ENCODE assay signal across 1 cellular context in genomic region chr16:3305109-3306068, GRCh38.
TF ChIP-seq lines count a peak whose summit lies in the region.

A gene with protein sequence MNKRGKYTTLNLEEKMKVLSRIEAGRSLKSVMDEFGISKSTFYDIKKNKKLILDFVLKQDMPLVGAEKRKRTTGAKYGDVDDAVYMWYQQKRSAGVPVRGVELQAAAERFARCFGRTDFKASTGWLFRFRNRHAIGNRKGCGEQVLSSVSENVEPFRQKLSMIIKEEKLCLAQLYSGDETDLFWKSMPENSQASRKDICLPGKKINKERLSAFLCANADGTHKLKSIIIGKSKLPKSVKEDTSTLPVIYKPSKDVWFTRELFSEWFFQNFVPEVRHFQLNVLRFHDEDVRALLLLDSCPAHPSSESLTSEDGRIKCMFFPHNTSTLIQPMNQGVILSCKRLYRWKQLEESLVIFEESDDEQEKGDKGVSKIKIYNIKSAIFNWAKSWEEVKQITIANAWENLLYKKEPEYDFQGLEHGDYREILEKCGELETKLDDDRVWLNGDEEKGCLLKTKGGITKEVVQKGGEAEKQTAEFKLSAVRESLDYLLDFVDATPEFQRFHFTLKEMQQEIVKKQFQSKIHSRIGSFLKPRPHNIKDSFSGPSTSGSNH (minus strand): TSS chr16:3305430. CDS start chr16:3300614, 4,816 bp downstream.
Gene ZNF75A, plus strand, starts transcription at chr16:3305497. Its CDS starts 2,932 bp downstream, at chr16:3308429.

TF ChIP-seq in K562, 482 proteins besides CTCF, POLR2A, EP300 and RAD21 (continued from another document and continues in another):
- TF ChIP-seq RCOR1 (IDR thresholded peaks at IDR 0.05; ENCODE audit: borderline replicate concordance in 1 of 2, low read depth in 2 of 2, low read length in 2 of 2) (no peak), ZNF75A (CRISPR knock-in tag; IDR thresholded peaks at IDR 0.05) (0 out of 2 replicates have a peak, but pooled peaks have one; percentile 14), FIP1L1 (IDR thresholded peaks at IDR 0.05; ENCODE audit: low read depth, low read length, poor library complexity, severe bottlenecking) (peak; percentile 20), ZNF224 (CRISPR knock-in tag; IDR thresholded peaks at IDR 0.05) (no peak; the same call in 1 of the 2 replicates), PURB (CRISPR knock-in tag; IDR thresholded peaks at IDR 0.05; ENCODE audit: low read depth) (no peak), UBTF (IDR thresholded peaks at IDR 0.05; ENCODE audit: borderline replicate concordance in 1 of 2, low read depth in 2 of 2, low read length in 2 of 2) (no peak; a peak in 1 of 4 replicates), MAFG (tag; conservative IDR thresholded peaks at IDR 0.05) (no peak), CAMTA2 (CRISPR knock-in tag; conservative IDR thresholded peaks at IDR 0.05) (no peak), ARID1B (IDR thresholded peaks at IDR 0.05) (no peak), TFAP4 (CRISPR knock-in tag; IDR thresholded peaks at IDR 0.05; ENCODE audit: borderline replicate concordance) (peak; percentile 87), TAL1 (IDR thresholded peaks at IDR 0.05) (no peak), HSF4 (CRISPR knock-in tag; IDR thresholded peaks at IDR 0.05; ENCODE audit: borderline replicate concordance) (no peak), E2F3 (CRISPR knock-in tag; IDR thresholded peaks at IDR 0.05) (0 out of 2 replicates have a peak, but pooled peaks have one; percentile 61), HDAC6 (IDR thresholded peaks at IDR 0.05; ENCODE audit: low read depth, low read length) (no peak), PRMT5 (CRISPR knock-in tag; IDR thresholded peaks at IDR 0.05) (0 out of 2 replicates have a peak, but pooled peaks have one; percentile 50), ZNF639 (CRISPR knock-in tag; conservative IDR thresholded peaks at IDR 0.05 in 1 of 2, IDR thresholded peaks at IDR 0.05 in 1 of 2) (peak in 1 of 2 experiments; percentile 42; a peak in 1 of 4 replicates), NCOA2 (IDR thresholded peaks at IDR 0.05; ENCODE audit: partially characterized antibody in 2 of 2) (no peak), SLC30A9 (CRISPR knock-in tag; IDR thresholded peaks at IDR 0.05) (no peak), ZNF644 (tag; IDR thresholded peaks at IDR 0.05; ENCODE audit: low read depth) (peak; percentile 83; the same call in 1 of the 2 replicates), ZNF444 (CRISPR knock-in tag; IDR thresholded peaks at IDR 0.05) (no peak), DIDO1 (tag; IDR thresholded peaks at IDR 0.05; ENCODE audit: low read depth) (no peak), BRCA1 (IDR thresholded peaks at IDR 0.05) (no peak), BRCA1 (CRISPR knock-in tag; IDR thresholded peaks at IDR 0.05) (0 out of 2 replicates have a peak, but pooled peaks have one; percentile 34), MTA1 (IDR thresholded peaks at IDR 0.05; ENCODE audit: borderline replicate concordance) (no peak), MTF1 (CRISPR knock-in tag; IDR thresholded peaks at IDR 0.05; ENCODE audit: borderline replicate concordance) (no peak), FOXK1 (CRISPR knock-in tag; IDR thresholded peaks at IDR 0.05; ENCODE audit: borderline replicate concordance) (0 out of 2 replicates have a peak, but pooled peaks have one; percentile 46), RBM22 (IDR thresholded peaks at IDR 0.05; ENCODE audit: low read depth, low read length, poor library complexity, severe bottlenecking) (peak; percentile 53), USF2 (CRISPR knock-in tag; IDR thresholded peaks at IDR 0.05) (0 out of 2 replicates have a peak, but pooled peaks have one; percentile 27), CBFB (CRISPR knock-in tag; IDR thresholded peaks at IDR 0.05) (peak; percentile 77; the same call in 1 of the 2 replicates), TEAD1 (CRISPR knock-in tag; IDR thresholded peaks at IDR 0.05) (peak in 1 of 2 experiments; percentile 60; a peak in 2 of 4 replicates)
- TF ChIP-seq, protein P1, sequence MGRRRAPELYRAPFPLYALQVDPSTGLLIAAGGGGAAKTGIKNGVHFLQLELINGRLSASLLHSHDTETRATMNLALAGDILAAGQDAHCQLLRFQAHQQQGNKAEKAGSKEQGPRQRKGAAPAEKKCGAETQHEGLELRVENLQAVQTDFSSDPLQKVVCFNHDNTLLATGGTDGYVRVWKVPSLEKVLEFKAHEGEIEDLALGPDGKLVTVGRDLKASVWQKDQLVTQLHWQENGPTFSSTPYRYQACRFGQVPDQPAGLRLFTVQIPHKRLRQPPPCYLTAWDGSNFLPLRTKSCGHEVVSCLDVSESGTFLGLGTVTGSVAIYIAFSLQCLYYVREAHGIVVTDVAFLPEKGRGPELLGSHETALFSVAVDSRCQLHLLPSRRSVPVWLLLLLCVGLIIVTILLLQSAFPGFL (CRISPR knock-in tag; IDR thresholded peaks at IDR 0.05): no peak
- TF ChIP-seq, protein P2, sequence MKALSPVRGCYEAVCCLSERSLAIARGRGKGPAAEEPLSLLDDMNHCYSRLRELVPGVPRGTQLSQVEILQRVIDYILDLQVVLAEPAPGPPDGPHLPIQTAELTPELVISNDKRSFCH (CRISPR knock-in tag; IDR thresholded peaks at IDR 0.05): no peak
- TF ChIP-seq, protein P2 (tag; IDR thresholded peaks at IDR 0.05): 0 out of 2 replicates have a peak, but pooled peaks have one; percentile 14
- TF ChIP-seq, protein P3, sequence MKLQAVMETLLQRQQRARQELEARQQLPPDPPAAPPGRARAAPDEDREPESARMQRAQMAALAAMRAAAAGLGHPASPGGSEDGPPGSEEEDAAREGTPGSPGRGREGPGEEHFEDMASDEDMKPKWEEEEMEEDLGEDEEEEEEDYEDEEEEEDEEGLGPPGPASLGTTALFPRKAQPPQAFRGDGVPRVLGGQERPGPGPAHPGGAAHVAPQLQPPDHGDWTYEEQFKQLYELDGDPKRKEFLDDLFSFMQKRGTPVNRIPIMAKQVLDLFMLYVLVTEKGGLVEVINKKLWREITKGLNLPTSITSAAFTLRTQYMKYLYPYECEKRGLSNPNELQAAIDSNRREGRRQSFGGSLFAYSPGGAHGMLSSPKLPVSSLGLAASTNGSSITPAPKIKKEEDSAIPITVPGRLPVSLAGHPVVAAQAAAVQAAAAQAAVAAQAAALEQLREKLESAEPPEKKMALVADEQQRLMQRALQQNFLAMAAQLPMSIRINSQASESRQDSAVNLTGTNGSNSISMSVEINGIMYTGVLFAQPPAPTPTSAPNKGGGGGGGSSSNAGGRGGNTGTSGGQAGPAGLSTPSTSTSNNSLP (IDR thresholded peaks at IDR 0.05; ENCODE audit: borderline replicate concordance, low read depth, low read length): no peak
- TF ChIP-seq, protein P4, sequence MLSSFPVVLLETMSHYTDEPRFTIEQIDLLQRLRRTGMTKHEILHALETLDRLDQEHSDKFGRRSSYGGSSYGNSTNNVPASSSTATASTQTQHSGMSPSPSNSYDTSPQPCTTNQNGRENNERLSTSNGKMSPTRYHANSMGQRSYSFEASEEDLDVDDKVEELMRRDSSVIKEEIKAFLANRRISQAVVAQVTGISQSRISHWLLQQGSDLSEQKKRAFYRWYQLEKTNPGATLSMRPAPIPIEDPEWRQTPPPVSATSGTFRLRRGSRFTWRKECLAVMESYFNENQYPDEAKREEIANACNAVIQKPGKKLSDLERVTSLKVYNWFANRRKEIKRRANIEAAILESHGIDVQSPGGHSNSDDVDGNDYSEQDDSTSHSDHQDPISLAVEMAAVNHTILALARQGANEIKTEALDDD (IDR thresholded peaks at IDR 0.05): no peak
- TF ChIP-seq, protein P5, sequence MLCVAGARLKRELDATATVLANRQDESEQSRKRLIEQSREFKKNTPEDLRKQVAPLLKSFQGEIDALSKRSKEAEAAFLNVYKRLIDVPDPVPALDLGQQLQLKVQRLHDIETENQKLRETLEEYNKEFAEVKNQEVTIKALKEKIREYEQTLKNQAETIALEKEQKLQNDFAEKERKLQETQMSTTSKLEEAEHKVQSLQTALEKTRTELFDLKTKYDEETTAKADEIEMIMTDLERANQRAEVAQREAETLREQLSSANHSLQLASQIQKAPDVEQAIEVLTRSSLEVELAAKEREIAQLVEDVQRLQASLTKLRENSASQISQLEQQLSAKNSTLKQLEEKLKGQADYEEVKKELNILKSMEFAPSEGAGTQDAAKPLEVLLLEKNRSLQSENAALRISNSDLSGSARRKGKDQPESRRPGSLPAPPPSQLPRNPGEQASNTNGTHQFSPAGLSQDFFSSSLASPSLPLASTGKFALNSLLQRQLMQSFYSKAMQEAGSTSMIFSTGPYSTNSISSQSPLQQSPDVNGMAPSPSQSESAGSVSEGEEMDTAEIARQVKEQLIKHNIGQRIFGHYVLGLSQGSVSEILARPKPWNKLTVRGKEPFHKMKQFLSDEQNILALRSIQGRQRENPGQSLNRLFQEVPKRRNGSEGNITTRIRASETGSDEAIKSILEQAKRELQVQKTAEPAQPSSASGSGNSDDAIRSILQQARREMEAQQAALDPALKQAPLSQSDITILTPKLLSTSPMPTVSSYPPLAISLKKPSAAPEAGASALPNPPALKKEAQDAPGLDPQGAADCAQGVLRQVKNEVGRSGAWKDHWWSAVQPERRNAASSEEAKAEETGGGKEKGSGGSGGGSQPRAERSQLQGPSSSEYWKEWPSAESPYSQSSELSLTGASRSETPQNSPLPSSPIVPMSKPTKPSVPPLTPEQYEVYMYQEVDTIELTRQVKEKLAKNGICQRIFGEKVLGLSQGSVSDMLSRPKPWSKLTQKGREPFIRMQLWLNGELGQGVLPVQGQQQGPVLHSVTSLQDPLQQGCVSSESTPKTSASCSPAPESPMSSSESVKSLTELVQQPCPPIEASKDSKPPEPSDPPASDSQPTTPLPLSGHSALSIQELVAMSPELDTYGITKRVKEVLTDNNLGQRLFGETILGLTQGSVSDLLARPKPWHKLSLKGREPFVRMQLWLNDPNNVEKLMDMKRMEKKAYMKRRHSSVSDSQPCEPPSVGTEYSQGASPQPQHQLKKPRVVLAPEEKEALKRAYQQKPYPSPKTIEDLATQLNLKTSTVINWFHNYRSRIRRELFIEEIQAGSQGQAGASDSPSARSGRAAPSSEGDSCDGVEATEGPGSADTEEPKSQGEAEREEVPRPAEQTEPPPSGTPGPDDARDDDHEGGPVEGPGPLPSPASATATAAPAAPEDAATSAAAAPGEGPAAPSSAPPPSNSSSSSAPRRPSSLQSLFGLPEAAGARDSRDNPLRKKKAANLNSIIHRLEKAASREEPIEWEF (CRISPR knock-in tag; IDR thresholded peaks at IDR 0.05): no peak
- TF ChIP-seq, protein P6, sequence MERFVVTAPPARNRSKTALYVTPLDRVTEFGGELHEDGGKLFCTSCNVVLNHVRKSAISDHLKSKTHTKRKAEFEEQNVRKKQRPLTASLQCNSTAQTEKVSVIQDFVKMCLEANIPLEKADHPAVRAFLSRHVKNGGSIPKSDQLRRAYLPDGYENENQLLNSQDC (CRISPR knock-in tag; IDR thresholded peaks at IDR 0.05): no peak
- TF ChIP-seq, protein P7, sequence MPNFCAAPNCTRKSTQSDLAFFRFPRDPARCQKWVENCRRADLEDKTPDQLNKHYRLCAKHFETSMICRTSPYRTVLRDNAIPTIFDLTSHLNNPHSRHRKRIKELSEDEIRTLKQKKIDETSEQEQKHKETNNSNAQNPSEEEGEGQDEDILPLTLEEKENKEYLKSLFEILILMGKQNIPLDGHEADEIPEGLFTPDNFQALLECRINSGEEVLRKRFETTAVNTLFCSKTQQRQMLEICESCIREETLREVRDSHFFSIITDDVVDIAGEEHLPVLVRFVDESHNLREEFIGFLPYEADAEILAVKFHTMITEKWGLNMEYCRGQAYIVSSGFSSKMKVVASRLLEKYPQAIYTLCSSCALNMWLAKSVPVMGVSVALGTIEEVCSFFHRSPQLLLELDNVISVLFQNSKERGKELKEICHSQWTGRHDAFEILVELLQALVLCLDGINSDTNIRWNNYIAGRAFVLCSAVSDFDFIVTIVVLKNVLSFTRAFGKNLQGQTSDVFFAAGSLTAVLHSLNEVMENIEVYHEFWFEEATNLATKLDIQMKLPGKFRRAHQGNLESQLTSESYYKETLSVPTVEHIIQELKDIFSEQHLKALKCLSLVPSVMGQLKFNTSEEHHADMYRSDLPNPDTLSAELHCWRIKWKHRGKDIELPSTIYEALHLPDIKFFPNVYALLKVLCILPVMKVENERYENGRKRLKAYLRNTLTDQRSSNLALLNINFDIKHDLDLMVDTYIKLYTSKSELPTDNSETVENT (CRISPR knock-in tag; IDR thresholded peaks at IDR 0.05): peak; percentile 51; the same call in 1 of the 2 replicates
